Comparison of ENCODE assay signal across 23 cellular contexts in genomic region chr16:59126486-59126885, GRCh38.
DNase-seq lines count a peak whose midpoint lies in the region; ATAC-seq, FAIRE-seq and TF ChIP-seq lines count a peak whose summit lies in the region.
"Had no signal": no experiment of that assay in that cellular context is flagged by ENCODE, and none has a peak within 500 bp of the region (broad histone marks: within the 10 kb centered on the region; RNA-seq: fewer than 3 reads in every experiment).

No MANE protein-coding gene starts in this region.

- H2AFZ ChIP-seq in HepG2 (ENCODE audit: low read length) (no peak overlapping the region), IMR-90 (replicated peaks; ENCODE audit: low read length, poor library complexity) (no peak overlapping the region)
- H2AFZ ChIP-seq: GM23248 had no signal

- dilution Hi-C loops in IMR-90 (cut with HindIII; ENCODE audit: low sequenced_read_pairs, unreplicated experiment), result no loop called here

- H3K27me3 ChIP-seq in HepG2 (ENCODE audit: control insufficient read depth in 1 of 2, insufficient read depth in 2 of 2, low read length in 2 of 2), result no peaks in the 10 kb centered on the region
- H3K27me3 ChIP-seq in right lobe of liver, result no peaks in the 10 kb centered on the region
- no peaks in the 10 kb centered on the region for H3K27me3 ChIP-seq in IMR-90 (ENCODE audit: control insufficient read depth, insufficient read depth, low read length)
- H3K27me3 ChIP-seq in stomach, result no peaks in the 10 kb centered on the region
- H3K27me3 ChIP-seq: BE2C had no signal

- TF ChIP-seq POLR2A in HepG2 (IDR thresholded peaks at IDR 0.05; ENCODE audit: insufficient read depth in 1 of 2, low read depth in 2 of 2, low read length in 2 of 2) (no peak), right lobe of liver (IDR thresholded peaks at IDR 0.05) (no peak), IMR-90 (IDR thresholded peaks at IDR 0.05; ENCODE audit: low read depth, low read length) (no peak), stomach (IDR thresholded peaks at IDR 0.05) (no peak)

- no peak for FAIRE-seq in HepG2 (lab: Jason Lieb, UNC)
- FAIRE-seq: GM12878, GM19239, H54 had no signal

- H4K8ac ChIP-seq in IMR-90 (ENCODE audit: low read depth in 2 of 2, low read length in 2 of 2), result no peak overlapping the region

- H2BK120ac ChIP-seq in IMR-90 (ENCODE audit: low read depth, low read length), result no peak overlapping the region

- TF ChIP-seq CTCF in HepG2 (CRISPR knock-in tag; IDR thresholded peaks at IDR 0.05) (no peak), right lobe of liver (IDR thresholded peaks at IDR 0.05) (no peak), IMR-90 (conservative IDR thresholded peaks at IDR 0.05; ENCODE audit: low read depth, low read length) (no peak), stomach (IDR thresholded peaks at IDR 0.05) (no peak)

- BruUV-seq in HepG2 (replicated peaks; lab: Mats Ljungman, UMichigan) (no TSS peak), IMR-90 (replicated peaks; lab: Mats Ljungman, UMichigan) (no TSS peak)

- no peaks in the 10 kb centered on the region for H3K36me3 ChIP-seq in HepG2 (replicated peaks in 1 of 2; ENCODE audit: control insufficient read depth in 1 of 2, insufficient read depth in 2 of 2, low read length in 2 of 2)
- H3K36me3 ChIP-seq in right lobe of liver, result no peaks in the 10 kb centered on the region
- no peaks in the 10 kb centered on the region for H3K36me3 ChIP-seq in IMR-90 (ENCODE audit: control insufficient read depth, insufficient read depth, low read length)
- H3K36me3 ChIP-seq in stomach, result no peaks in the 10 kb centered on the region
- H3K36me3 ChIP-seq: BE2C had no signal

- H2AK5ac ChIP-seq in IMR-90 (ENCODE audit: low read depth, low read length), result no peak overlapping the region

- no peak for ATAC-seq in HepG2
- no peak for ATAC-seq in right lobe of liver
- no peak for ATAC-seq in IMR-90 (ENCODE audit: low read depth)
- no peak for ATAC-seq in HG03175 (IDR thresholded peaks at IDR 0.05; ENCODE audit: unreplicated experiment)
- no peak for ATAC-seq in left colon
- ATAC-seq: GM12878 had no signal

- TF ChIP-seq EP300 in HepG2 (IDR thresholded peaks at IDR 0.05; ENCODE audit: low read depth in 2 of 2, low read length in 2 of 2) (no peak), HepG2 (CRISPR knock-in tag; IDR thresholded peaks at IDR 0.05; ENCODE audit: borderline replicate concordance) (no peak), stomach (IDR thresholded peaks at IDR 0.05) (no peak)

- POLR2A ChIA-PET in HepG2 (lab: Yijun Ruan, JAX), result no interaction called here
- POLR2A ChIA-PET in IMR-90 (lab: Charles Lee; ENCODE audit: unreplicated experiment), result no interaction called here

- no peak for DNase-seq in HepG2 (ENCODE audit: low spot score)
- no peak for DNase-seq in right lobe of liver
- no peak for DNase-seq in IMR-90
- peak; percentile 18 for DNase-seq in RKO (ENCODE audit: low spot score)
- no peak for DNase-seq in stomach
- DNase-seq in activated CD4-positive, alpha-beta T cell treated with anti-CD3 and anti-CD28 coated beads, Interleukin-2, amount 50 U/mL, for 4 hours, result no peak
- DNase-seq in left colon, result no peak
- DNase-seq: 8988T; BE2C; C1 segment of cervical spinal cord; CD4-positive, CD25-positive, alpha-beta regulatory T cell; CD8-positive, alpha-beta memory T cell; COR-L47; DMS153; DMS79; GM23248; HCEC 1CT had no signal

- no peak overlapping the region for H2BK20ac ChIP-seq in IMR-90 (ENCODE audit: low read depth, low read length)

- H3K4me3 ChIP-seq in HepG2 (replicated peaks in 1 of 3; ENCODE audit: insufficient read depth in 1 of 3, low read depth in 2 of 3, low read length in 3 of 3) (no peak overlapping the region), right lobe of liver (no peak overlapping the region), IMR-90 (ENCODE audit: insufficient read depth, low read depth, low read length) (no peak overlapping the region), stomach (no peak overlapping the region)
- H3K4me3 ChIP-seq: GM12878, GM23248 had no signal

- intact Hi-C loops in HepG2 (cut with micrococcal nuclease; ENCODE audit: unreplicated experiment) (no loop called here), right lobe of liver (cut with DNase I) (no loop called here), IMR-90 (cut with micrococcal nuclease) (no loop called here), stomach (cut with DNase I; ENCODE audit: low total_unique reads) (no loop called here), left colon (cut with DNase I, micrococcal nuclease) (no loop called here)

- no peak overlapping the region for H2BK5ac ChIP-seq in IMR-90 (ENCODE audit: low read depth, low read length, poor library complexity, severe bottlenecking)

- H3K27ac ChIP-seq in HepG2 (ENCODE audit: extremely low read length, insufficient read depth, low read length) (no peak overlapping the region), right lobe of liver (no peak overlapping the region), IMR-90 (ENCODE audit: insufficient read depth, low read length) (no peak overlapping the region), stomach (no peak overlapping the region)
- H3K27ac ChIP-seq: GM23248, HL-60, KMS-11 had no signal

- no peaks in the 10 kb centered on the region for H3K79me2 ChIP-seq in HepG2 (ENCODE audit: insufficient read depth, low read length)

- H3K9ac ChIP-seq in HepG2 (ENCODE audit: insufficient read depth, low read depth, low read length), result no peak overlapping the region
- H3K9ac ChIP-seq in IMR-90 (ENCODE audit: low read depth, low read length), result no peak overlapping the region
- H3K9ac ChIP-seq: GM23248, KMS-11 had no signal

- H3K23ac ChIP-seq in IMR-90 (ENCODE audit: low read depth, low read length), result no peak overlapping the region

- H3K79me1 ChIP-seq in IMR-90 (ENCODE audit: low read depth in 1 of 2, low read length in 2 of 2), result no peaks in the 10 kb centered on the region

- no peak overlapping the region for H2AK9ac ChIP-seq in IMR-90 (replicated peaks; ENCODE audit: low read depth, low read length, poor library complexity)

- H3K18ac ChIP-seq in IMR-90 (ENCODE audit: low read depth, low read length), result no peak overlapping the region

- no peak overlapping the region for H2BK15ac ChIP-seq in IMR-90 (ENCODE audit: low read depth, low read length)

- in situ Hi-C loops in HepG2 (cut with HindIII; ENCODE audit: extremely low pct_ligation_motif_present, low pct_unique_long_range_greater_than_20kb) (no loop called here), IMR-90 (cut with MboI; ENCODE audit: low sequenced_read_pairs) (no loop called here)

- H3K9me3 ChIP-seq in HepG2 (ENCODE audit: low read length) (no peaks in the 10 kb centered on the region), right lobe of liver (no peaks in the 10 kb centered on the region), IMR-90 (ENCODE audit: control insufficient read depth, insufficient read depth, low read length) (no peaks in the 10 kb centered on the region), stomach (no peaks in the 10 kb centered on the region)
- H3K9me3 ChIP-seq: BE2C had no signal

- H3K4me2 ChIP-seq in HepG2 (ENCODE audit: low read depth, low read length), result no peak overlapping the region
- H3K4me2 ChIP-seq in IMR-90 (ENCODE audit: low read depth, low read length), result no peak overlapping the region
- H3K4me2 ChIP-seq: KMS-11 had no signal

- H3K4me1 ChIP-seq in HepG2 (ENCODE audit: insufficient read depth, low read length) (no peaks in the 10 kb centered on the region), right lobe of liver (no peaks in the 10 kb centered on the region), IMR-90 (ENCODE audit: control insufficient read depth, insufficient read depth, low read length) (no peaks in the 10 kb centered on the region), stomach (no peaks in the 10 kb centered on the region)
- H3K4me1 ChIP-seq: BE2C had no signal

- no peaks in the 10 kb centered on the region for H4K20me1 ChIP-seq in HepG2 (ENCODE audit: insufficient read depth, low read length)
- no peaks in the 10 kb centered on the region for H4K20me1 ChIP-seq in IMR-90 (ENCODE audit: insufficient read depth, low read length)

- H3K56ac ChIP-seq in IMR-90 (ENCODE audit: extremely low read depth, insufficient read depth, low read length), result no peak overlapping the region

- no peak overlapping the region for H4K91ac ChIP-seq in IMR-90 (ENCODE audit: insufficient read depth, low read depth, low read length)

- TF ChIP-seq RAD21 in HepG2 (CRISPR knock-in tag; IDR thresholded peaks at IDR 0.05), result no peak
- TF ChIP-seq RAD21 in IMR-90 (IDR thresholded peaks at IDR 0.05; ENCODE audit: low read length), result no peak

- H4K5ac ChIP-seq in IMR-90 (ENCODE audit: low read depth, low read length), result no peak overlapping the region

- CTCF ChIA-PET in HepG2 (lab: Yijun Ruan, JAX; ENCODE audit: low intra/inter-chr PET ratio, low total read pairs) (no interaction called here), IMR-90 (lab: Yijun Ruan, JAX) (no interaction called here)

- 5% methylated on average over 1 of the region's 1 CpG for WGBS in HepG2 (ENCODE audit: low lambda C conversion rate)
- 46% methylated on average over 1 of the region's 1 CpG for WGBS in right lobe of liver (ENCODE audit: insufficient coverage, low coverage, low lambda C conversion rate, missing lambda C conversion rate)
- no CpG with 5 or more reads among the region's 1 CpG for WGBS in IMR-90 (ENCODE audit: extremely low coverage in 2 of 2, insufficient read length in 1 of 2), 2 experiments
- WGBS in stomach, 5 donors, result 59 to 81% (median 74%) methylated on average over 1 of the region's 1 CpG

- H3K14ac ChIP-seq in IMR-90 (replicated peaks; ENCODE audit: low read depth, low read length), result no peak overlapping the region

- no peak overlapping the region for H3K4ac ChIP-seq in IMR-90 (ENCODE audit: low read depth, low read length)

- H3K9me1 ChIP-seq in IMR-90 (ENCODE audit: insufficient read depth, low read length), result no peaks in the 10 kb centered on the region

TF ChIP-seq in HepG2, 621 proteins besides CTCF, POLR2A, EP300 and RAD21 (continues in another document):
- TF ChIP-seq BRD4 (CRISPR knock-in tag; IDR thresholded peaks at IDR 0.05), result no peak
- TF ChIP-seq CEBPB (IDR thresholded peaks at IDR 0.05; ENCODE audit: borderline replicate concordance, low read depth, low read length), result peak; percentile 47; the same call in 1 of the 2 replicates
- TF ChIP-seq DR1 (CRISPR knock-in tag; IDR thresholded peaks at IDR 0.05), result no peak
- TF ChIP-seq ATF7 (IDR thresholded peaks at IDR 0.05), result peak; percentile 49
- no peak for TF ChIP-seq ATF7 (CRISPR knock-in tag; IDR thresholded peaks at IDR 0.05)
- TF ChIP-seq CEBPG (CRISPR knock-in tag; IDR thresholded peaks at IDR 0.05), result no peak

TF ChIP-seq in IMR-90, 13 proteins besides CTCF, POLR2A, EP300 and RAD21:
- TF ChIP-seq CEBPB (IDR thresholded peaks at IDR 0.05; ENCODE audit: low read depth, low read length), result peak; percentile 45; the same call in 1 of the 2 replicates
- TF ChIP-seq FOS (IDR thresholded peaks at IDR 0.05; ENCODE audit: low read depth, low read length), result no peak
- TF ChIP-seq MAFK (IDR thresholded peaks at IDR 0.05; ENCODE audit: low read depth, low read length), result no peak
- no peak for TF ChIP-seq SMC3 (IDR thresholded peaks at IDR 0.05; ENCODE audit: low read depth, low read length)
- TF ChIP-seq CHD1 (IDR thresholded peaks at IDR 0.05; ENCODE audit: low read depth, low read length), result no peak
